ENCODE assay signal across 19 cellular contexts in the genomic region with DNA sequence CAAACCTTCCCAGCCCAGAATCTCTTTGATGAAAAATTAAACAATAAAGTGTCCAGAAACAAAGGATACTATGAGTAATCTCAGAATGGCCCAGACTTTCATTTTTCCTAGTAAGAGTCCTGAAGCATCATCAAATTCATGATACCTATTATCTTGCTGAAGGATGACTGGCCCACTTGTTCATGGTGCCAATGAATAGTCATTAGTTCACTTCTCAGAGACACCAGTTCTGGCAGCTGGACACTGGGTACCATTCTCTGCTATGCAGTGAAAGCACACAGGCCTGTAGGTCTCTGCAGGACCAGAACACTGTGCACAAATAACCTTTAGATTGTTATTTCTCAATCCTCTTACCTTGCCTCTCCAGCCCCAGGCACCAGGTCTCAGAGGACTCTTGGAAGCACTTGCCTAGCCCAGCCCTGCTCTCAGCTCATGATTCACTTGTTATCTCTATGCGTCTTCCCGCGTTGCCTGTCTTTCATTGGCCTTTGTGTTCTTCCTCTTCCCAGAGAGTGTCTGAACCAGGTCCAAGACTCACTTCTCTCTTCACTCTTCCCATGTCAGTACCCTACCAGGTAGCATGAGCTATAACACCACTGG.
DNase-seq lines count a peak whose midpoint lies in the region; ATAC-seq, FAIRE-seq and TF ChIP-seq lines count a peak whose summit lies in the region.
"Had no signal": no experiment of that assay in that cellular context is flagged by ENCODE, and none has a peak within 500 bp of the region (broad histone marks: within the 10 kb centered on the region; RNA-seq: fewer than 3 reads in every experiment).

No MANE protein-coding gene starts in this region.

- H3K4me1 Mint-ChIP-seq in type B pancreatic cell (ENCODE audit: unreplicated experiment) (peaks cover 41% of the 10 kb centered on the region), neural progenitor cell (peaks cover 18% of the 10 kb centered on the region)

- no peaks in the 10 kb centered on the region for H4K20me1 ChIP-seq in neural progenitor cell (ENCODE audit: low read depth)
- H4K20me1 ChIP-seq: BLaER1 treated with 17β-estradiol and CSF1 and Interleukin-3, amounts not matched to agents 10 nM and 100 nM had no signal

- H3K36me3 Mint-ChIP-seq in type B pancreatic cell (peaks cover 10% of the 10 kb centered on the region), neural progenitor cell (no peaks in the 10 kb centered on the region)
- H3K36me3 Mint-ChIP-seq: activated naive CD4-positive, alpha-beta T cell treated with anti-CD3 and anti-CD28 coated beads, Interleukin-2, amount 10 ng/mL, durations not matched to agents 7 days and 5 days had no signal

- H3K4me1 ChIP-seq in heart left ventricle (peaks cover 10 to 71% (median 55%) of the 10 kb centered on the region in 12 donors), neural progenitor cell (peaks cover 11% of the 10 kb centered on the region)

- peak; percentile 60 for FAIRE-seq in bronchial epithelial cell (lab: Jason Lieb, UNC)

- intact Hi-C loops in heart left ventricle (cut with DNase I): loop anchor here in 4 of 10 donors (5.0 to 10.0 kb wide), 3 partner anchors 63 to 106 kb away; no protein-coding TSS in a partner anchor
- intact Hi-C loops in cardiac septum (cut with DNase I): no loop called here

- H3K4me3 ChIP-seq in heart left ventricle (no peak overlapping the region), bronchial epithelial cell (ENCODE audit: low read depth, low read length) (no peak overlapping the region), neural progenitor cell (no peak overlapping the region)
- H3K4me3 ChIP-seq: BLaER1 treated with 17β-estradiol and CSF1 and Interleukin-3, amounts not matched to agents 10 nM and 100 nM had no signal

- DNase-seq in heart left ventricle (peak in 1 of 5 donors; percentile 80), cardiac septum (ENCODE audit: low spot score) (no peak), bronchial epithelial cell (ENCODE audit: low read depth) (peak; percentile 68), mucosa of gallbladder (ENCODE audit: low spot score) (peak; percentile 27), type B pancreatic cell (ENCODE audit: extremely low spot score, unreplicated experiment) (no peak), iPS-NIHi7 (ENCODE audit: extremely low spot score) (no peak), neural progenitor cell (ENCODE audit: low spot score) (no peak)
- DNase-seq: activated CD4-positive, alpha-beta memory T cell treated with anti-CD3 and anti-CD28 coated beads, Interleukin-2, amount 10 ng/mL, durations not matched to agents 7 days and 5 days; activated naive CD4-positive, alpha-beta T cell treated with anti-CD3 and anti-CD28 coated beads, Interleukin-2, amount 10 ng/mL, durations not matched to agents 7 days and 5 days; erythroblast; GDM1; glutamatergic neuron; NCI-H1436; PC-3; stimulated activated naive CD4-positive, alpha-beta T cell treated with Interleukin-2 at 50 U/mL for 16 hours; T-helper 17 cell had no signal

- H3K4me2 ChIP-seq in neural progenitor cell: no peak overlapping the region
- H3K4me2 ChIP-seq: BLaER1 treated with 17β-estradiol and CSF1 and Interleukin-3, amounts not matched to agents 10 nM and 100 nM had no signal

- H3K79me2 ChIP-seq in neural progenitor cell (ENCODE audit: low read depth): peaks cover 16% of the 10 kb centered on the region

- peaks cover 6% of the 10 kb centered on the region for H3F3A ChIP-seq in neural progenitor cell (ENCODE audit: low read depth)

- H3K27ac ChIP-seq in heart left ventricle: peak overlapping the region in 11 of 12 donors; percentile 4 to 91 (median 52)
- H3K27ac ChIP-seq in neural progenitor cell: no peak overlapping the region
- H3K27ac ChIP-seq: BLaER1 treated with 17β-estradiol and CSF1 and Interleukin-3, amounts not matched to agents 10 nM and 100 nM had no signal

- H3K9me3 Mint-ChIP-seq in type B pancreatic cell (no peaks in the 10 kb centered on the region), neural progenitor cell (no peaks in the 10 kb centered on the region)
- H3K9me3 Mint-ChIP-seq: activated CD4-positive, alpha-beta memory T cell treated with anti-CD3 and anti-CD28 coated beads, Interleukin-2, amount 10 ng/mL, durations not matched to agents 7 days and 5 days; activated naive CD4-positive, alpha-beta T cell treated with anti-CD3 and anti-CD28 coated beads, Interleukin-2, amount 10 ng/mL, durations not matched to agents 7 days and 5 days; dendritic cell treated with granulocyte-macrophage colony-stimulating factor and Interleukin-4, amounts not matched to agents 40 ng/mL and 50 ng/mL, for 4 days had no signal

- ATAC-seq in heart left ventricle (peak in 2 of 4 donors; percentile 30 to 44), HG03135 (IDR thresholded peaks at IDR 0.05; ENCODE audit: unreplicated experiment) (no peak)
- ATAC-seq: PC-3, T-helper 17 cell had no signal

- H3K9ac ChIP-seq in neural progenitor cell: no peak overlapping the region
- H3K9ac ChIP-seq: BLaER1 treated with 17β-estradiol and CSF1 and Interleukin-3, amounts not matched to agents 10 nM and 100 nM had no signal

- 18 to 35% (median 25%) methylated on average over 3 of the region's 3 CpGs for WGBS in heart left ventricle, 4 donors

- peaks cover 0 to 5% (median 0%) of the 10 kb centered on the region in 9 donors for H3K36me3 ChIP-seq in heart left ventricle
- no peaks in the 10 kb centered on the region for H3K36me3 ChIP-seq in bronchial epithelial cell (ENCODE audit: control insufficient read depth, insufficient read depth, low read length)
- H3K36me3 ChIP-seq in neural progenitor cell: no peaks in the 10 kb centered on the region

- no peaks in the 10 kb centered on the region for H3K27me3 ChIP-seq in heart left ventricle
- H3K27me3 ChIP-seq in bronchial epithelial cell (ENCODE audit: control insufficient read depth, insufficient read depth, low read length): no peaks in the 10 kb centered on the region
- H3K27me3 ChIP-seq in neural progenitor cell: no peaks in the 10 kb centered on the region
- H3K27me3 ChIP-seq: BLaER1 treated with 17β-estradiol and CSF1 and Interleukin-3, amounts not matched to agents 10 nM and 100 nM had no signal

- TF ChIP-seq POLR2A in heart left ventricle (IDR thresholded peaks at IDR 0.05): no peak

- no peak overlapping the region for H2AFZ ChIP-seq in neural progenitor cell (replicated peaks)

- H3K4me3 Mint-ChIP-seq in type B pancreatic cell (no peak overlapping the region), neural progenitor cell (no peak overlapping the region)
- H3K4me3 Mint-ChIP-seq: activated CD4-positive, alpha-beta memory T cell treated with anti-CD3 and anti-CD28 coated beads, Interleukin-2, amount 10 ng/mL, durations not matched to agents 7 days and 5 days; activated naive CD4-positive, alpha-beta T cell treated with anti-CD3 and anti-CD28 coated beads, Interleukin-2, amount 10 ng/mL, durations not matched to agents 7 days and 5 days; dendritic cell treated with granulocyte-macrophage colony-stimulating factor and Interleukin-4, amounts not matched to agents 40 ng/mL and 50 ng/mL, for 4 days; T-helper 17 cell had no signal

- no peak for TF ChIP-seq CTCF in heart left ventricle (IDR thresholded peaks at IDR 0.05)
- TF ChIP-seq CTCF in bronchial epithelial cell (IDR thresholded peaks at IDR 0.05; ENCODE audit: insufficient read depth, low read length, severe bottlenecking): no peak
- TF ChIP-seq CTCF in type B pancreatic cell (conservative IDR thresholded peaks at IDR 0.05): no peak
- TF ChIP-seq CTCF in neural progenitor cell (IDR thresholded peaks at IDR 0.05): no peak

- H3K27ac Mint-ChIP-seq in type B pancreatic cell (peak overlapping the region; percentile 11), neural progenitor cell (no peak overlapping the region)
- H3K27ac Mint-ChIP-seq: activated CD4-positive, alpha-beta memory T cell treated with anti-CD3 and anti-CD28 coated beads, Interleukin-2, amount 10 ng/mL, durations not matched to agents 7 days and 5 days; activated naive CD4-positive, alpha-beta T cell treated with anti-CD3 and anti-CD28 coated beads, Interleukin-2, amount 10 ng/mL, durations not matched to agents 7 days and 5 days; dendritic cell treated with granulocyte-macrophage colony-stimulating factor and Interleukin-4, amounts not matched to agents 40 ng/mL and 50 ng/mL, for 4 days; T-helper 17 cell had no signal

- no peaks in the 10 kb centered on the region for H3K9me3 ChIP-seq in heart left ventricle
- no peaks in the 10 kb centered on the region for H3K9me3 ChIP-seq in neural progenitor cell (ENCODE audit: low read depth)

- H3K27me3 Mint-ChIP-seq in type B pancreatic cell (no peaks in the 10 kb centered on the region), neural progenitor cell (ENCODE audit: insufficient read depth, low read depth) (no peaks in the 10 kb centered on the region)

Comparison
In these comparisons a context has a peak if more than half of its experiments do, and no peak if none do; other contexts are left out.
1. DNase-seq: peak in bronchial epithelial cell (single experiment) and mucosa of gallbladder (single experiment); none in cardiac septum (single experiment), type B pancreatic cell (single experiment), iPS-NIHi7 (single experiment) and neural progenitor cell (single experiment).